18 cellular contexts compared by ENCODE assay signal in the genomic region with DNA sequence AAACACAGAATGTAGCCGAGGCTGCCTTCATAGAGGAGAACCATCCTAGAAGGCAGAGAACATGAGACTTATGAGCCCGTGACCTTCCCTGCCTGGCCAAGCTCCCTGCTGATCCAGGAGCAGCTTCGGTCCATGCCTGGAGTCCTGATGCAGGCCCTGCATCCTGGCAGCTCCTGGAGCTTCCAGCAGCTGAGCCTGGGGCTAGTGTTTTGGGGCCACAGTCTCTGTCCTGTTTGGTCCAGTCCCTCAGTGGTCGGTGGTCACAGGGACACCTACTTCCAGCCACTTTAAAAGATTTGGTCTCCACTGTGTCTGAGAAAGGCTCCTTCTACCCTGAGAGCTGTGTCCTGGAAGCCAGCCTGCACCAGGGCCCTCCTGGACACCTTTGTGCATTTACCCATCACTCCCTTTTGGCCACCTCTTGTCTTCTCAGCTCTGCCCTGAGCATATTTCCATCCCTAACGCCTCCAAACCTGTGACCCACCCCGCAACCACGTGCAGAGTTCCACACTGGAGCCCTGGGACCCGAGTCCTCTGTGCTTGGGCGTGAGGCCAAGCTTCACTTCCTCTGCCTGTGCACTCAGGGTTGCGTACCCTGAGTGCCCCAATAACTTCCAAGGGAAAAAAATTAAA.
DNase-seq lines count a peak whose midpoint lies in the region; ATAC-seq and TF ChIP-seq lines count a peak whose summit lies in the region.
"Had no signal": no experiment of that assay in that cellular context is flagged by ENCODE, and none has a peak within 500 bp of the region (broad histone marks: within the 10 kb centered on the region; RNA-seq: fewer than 3 reads in every experiment).

No MANE protein-coding gene starts in this region.

- H3K4me3 ChIP-seq in left ventricle myocardium inferior (no peak overlapping the region), gastrocnemius medialis (no peak overlapping the region)
- H3K4me3 ChIP-seq: colonic mucosa, upper lobe of left lung had no signal

- H3K27ac ChIP-seq in left ventricle myocardium inferior (replicated peaks) (peak overlapping the region; percentile 88), gastrocnemius medialis (peak overlapping the region; percentile 63 to 75 (median 72))
- H3K27ac ChIP-seq: brain microvascular endothelial cell, colonic mucosa had no signal

- intact Hi-C loops in left ventricle myocardium inferior (cut with micrococcal nuclease) (no loop called here), cardiac septum (cut with DNase I) (no loop called here), gastrocnemius medialis (cut with DNase I; ENCODE audit: low total_unique reads) (no loop called here)

- no peak for TF ChIP-seq CTCF in left ventricle myocardium inferior (IDR thresholded peaks at IDR 0.05; ENCODE audit: borderline replicate concordance)
- no peak for TF ChIP-seq CTCF in gastrocnemius medialis (IDR thresholded peaks at IDR 0.05 in 4 of 5, conservative IDR thresholded peaks at IDR 0.05 in 1 of 5)

- no peak for ATAC-seq in gastrocnemius medialis
- no peak for ATAC-seq in GM21367 (IDR thresholded peaks at IDR 0.05; ENCODE audit: unreplicated experiment)
- ATAC-seq: activated naive CD8-positive, alpha-beta T cell treated with anti-CD3 and anti-CD28 coated beads, Interleukin-2, amount 50 U/mL, for 24 hours; activated T-helper 17 cell treated with anti-CD3 and anti-CD28 coated beads, Interleukin-2, amount 50 U/mL, for 72 hours had no signal

- H3K36me3 ChIP-seq in left ventricle myocardium inferior (no peaks in the 10 kb centered on the region), gastrocnemius medialis (no peaks in the 10 kb centered on the region)
- H3K36me3 ChIP-seq: brain microvascular endothelial cell, colonic mucosa, upper lobe of left lung had no signal

- H3K27me3 ChIP-seq in left ventricle myocardium inferior (ENCODE audit: low read depth), result no peaks in the 10 kb centered on the region
- no peaks in the 10 kb centered on the region for H3K27me3 ChIP-seq in gastrocnemius medialis
- H3K27me3 ChIP-seq: brain microvascular endothelial cell, colonic mucosa, upper lobe of left lung had no signal

- H3K4me1 ChIP-seq in left ventricle myocardium inferior, result peaks cover 31% of the 10 kb centered on the region
- peaks cover 9 to 16% of the 10 kb centered on the region in 2 donors for H3K4me1 ChIP-seq in gastrocnemius medialis
- H3K4me1 ChIP-seq: colonic mucosa had no signal

- in situ Hi-C loops in gastrocnemius medialis (cut with MboI; ENCODE audit: low sequenced_read_pairs in 4 of 4), result no loop called here

- TF ChIP-seq POLR2A in gastrocnemius medialis (IDR thresholded peaks at IDR 0.05), result no peak

- H3K9me3 ChIP-seq in left ventricle myocardium inferior (replicated peaks), result no peaks in the 10 kb centered on the region
- no peaks in the 10 kb centered on the region for H3K9me3 ChIP-seq in gastrocnemius medialis
- H3K9me3 ChIP-seq: colonic mucosa, upper lobe of left lung had no signal

- DNase-seq in left ventricle myocardium inferior, result no peak
- no peak for DNase-seq in cardiac septum (ENCODE audit: low spot score)
- peak; percentile 29 for DNase-seq in left kidney (ENCODE audit: low read depth, low spot score)
- DNase-seq in gastrocnemius medialis, result no peak
- no peak for DNase-seq in HuH-7 (ENCODE audit: low spot score)
- DNase-seq in stimulated activated CD4-positive, alpha-beta T cell treated with anti-CD3 and anti-CD28 coated beads, Interleukin-1b, Interleukin-23, amount 100 ng/mL, for 48 hours, result no peak
- DNase-seq in kidney tubule cell (ENCODE audit: low spot score), result no peak
- DNase-seq: activated naive CD8-positive, alpha-beta T cell treated with anti-CD3 and anti-CD28 coated beads, Interleukin-2, amount 50 U/mL, for 24 hours; brain microvascular endothelial cell; naive B cell; NCI-H1417 treated with DMSO at 0.1 percent for 48 hours; NCI-H524; RPMI8226; T-helper 9 cell; upper lobe of left lung had no signal
